ENCODE assay signal across 15 cellular contexts in the genomic region with DNA sequence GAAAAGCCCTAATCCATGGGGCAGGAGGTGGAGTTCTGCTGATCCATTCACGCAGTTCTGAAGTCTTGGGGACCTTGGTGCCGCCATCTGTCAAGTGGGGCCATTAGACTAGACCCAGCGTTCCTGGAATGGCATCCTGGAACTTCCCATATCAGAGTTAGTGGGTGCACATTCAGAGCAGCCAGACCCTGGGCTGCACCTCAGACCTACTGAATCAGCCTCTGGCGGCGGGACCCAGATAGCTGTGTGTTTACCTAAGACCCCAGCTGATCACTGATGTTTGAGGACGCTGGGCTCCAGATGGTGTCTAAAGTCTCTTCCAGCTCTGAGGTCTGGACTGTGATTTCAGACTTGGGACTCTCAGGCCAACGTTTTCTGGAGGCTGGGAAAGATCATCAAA. TPM values are rescaled to one million over a fixed set of nuclear protein-coding genes. Genes with fewer than 3 reads are reported as not detected.
DNase-seq lines count a peak whose midpoint lies in the region; ATAC-seq and TF ChIP-seq lines count a peak whose summit lies in the region.
"Had no signal": no experiment of that assay in that cellular context is flagged by ENCODE, and none has a peak within 500 bp of the region (broad histone marks: within the 10 kb centered on the region; RNA-seq: fewer than 3 reads in every experiment).

No MANE protein-coding gene starts in this region.

- H3K56ac ChIP-seq in IMR-90 (ENCODE audit: extremely low read depth, insufficient read depth, low read length): no peak overlapping the region

- H2AFZ ChIP-seq in IMR-90 (replicated peaks; ENCODE audit: low read length, poor library complexity): no peak overlapping the region

- no peak for TF ChIP-seq CTCF in IMR-90 (conservative IDR thresholded peaks at IDR 0.05; ENCODE audit: low read depth, low read length)
- no peak for TF ChIP-seq CTCF in liver (IDR thresholded peaks at IDR 0.05; ENCODE audit: low read depth, low read length, missing input control)
- no peak for TF ChIP-seq CTCF in nephron progenitor cell (IDR thresholded peaks at IDR 0.05)

- H3K4me1 Mint-ChIP-seq in stimulated activated memory B cell treated with anti-CD40 and anti-IgM and Interleukin-4, amounts not matched to agents 10 μg/mL and 1 μg/mL and 100 μg/mL, for 72 hours: peaks cover 29% of the 10 kb centered on the region
- H3K4me1 Mint-ChIP-seq in nephron progenitor cell: peaks cover 45% of the 10 kb centered on the region

- ATAC-seq in IMR-90 (ENCODE audit: low read depth): no peak
- ATAC-seq in stimulated activated memory B cell treated with anti-CD40 and anti-IgM and Interleukin-4, amounts not matched to agents 10 μg/mL and 1 μg/mL and 100 μg/mL, for 72 hours: no peak
- ATAC-seq in GM18870 (IDR thresholded peaks at IDR 0.05; ENCODE audit: unreplicated experiment): no peak

- TF ChIP-seq RAD21 in IMR-90 (IDR thresholded peaks at IDR 0.05; ENCODE audit: low read length) (no peak), liver (IDR thresholded peaks at IDR 0.05) (no peak)

- H3K27ac ChIP-seq in IMR-90 (ENCODE audit: insufficient read depth, low read length) (no peak overlapping the region), liver (ENCODE audit: low read depth in 1 of 2, low read length in 2 of 2) (no peak overlapping the region)
- H3K27ac ChIP-seq: C4-2B had no signal

- no peak overlapping the region for H2BK5ac ChIP-seq in IMR-90 (ENCODE audit: low read depth, low read length, poor library complexity, severe bottlenecking)

- H3K9me3 ChIP-seq in IMR-90 (ENCODE audit: control insufficient read depth, insufficient read depth, low read length): no peaks in the 10 kb centered on the region
- H3K9me3 ChIP-seq in liver (ENCODE audit: control insufficient read depth in 4 of 4, low read length in 3 of 4): no peaks in the 10 kb centered on the region
- H3K9me3 ChIP-seq: Caco-2 had no signal

- no peak for TF ChIP-seq POLR2A in IMR-90 (IDR thresholded peaks at IDR 0.05; ENCODE audit: low read depth, low read length)

- CTCF ChIA-PET in IMR-90 (lab: Yijun Ruan, JAX): no interaction called here

- POLR2A ChIA-PET in IMR-90 (lab: Charles Lee; ENCODE audit: unreplicated experiment): no interaction called here

- H2BK20ac ChIP-seq in IMR-90 (ENCODE audit: low read depth, low read length): no peak overlapping the region

- H3K79me1 ChIP-seq in IMR-90 (ENCODE audit: low read depth in 1 of 2, low read length in 2 of 2): no peaks in the 10 kb centered on the region

- WGBS in IMR-90 (ENCODE audit: extremely low coverage in 2 of 2, insufficient read length in 1 of 2), 2 experiments: 70% methylated on average over 2 of the region's 7 CpGs; no CpG with 5 or more reads in 1 of the 2 experiments
- 61% methylated on average over 7 of the region's 7 CpGs for WGBS in liver

- H4K20me1 ChIP-seq in IMR-90 (ENCODE audit: insufficient read depth, low read length): no peaks in the 10 kb centered on the region

- no peak overlapping the region for H2BK120ac ChIP-seq in IMR-90 (ENCODE audit: low read depth, low read length)

- H3K36me3 ChIP-seq in IMR-90 (ENCODE audit: control insufficient read depth, insufficient read depth, low read length) (peaks cover 18% of the 10 kb centered on the region; the same call in 1 of the 2 replicates), liver (ENCODE audit: control insufficient read depth in 4 of 4, insufficient read depth in 3 of 4, low read depth in 1 of 4, low read length in 3 of 4) (peaks cover 4 to 11% (median 8%) of the 10 kb centered on the region in 4 donors)

- H3K4me1 ChIP-seq in IMR-90 (ENCODE audit: control insufficient read depth, insufficient read depth, low read length) (no peaks in the 10 kb centered on the region), liver (ENCODE audit: control insufficient read depth in 4 of 4, insufficient read depth in 4 of 4, low read length in 3 of 4) (peaks cover 5 to 17% (median 10%) of the 10 kb centered on the region in 4 donors)
- H3K4me1 ChIP-seq: Caco-2 had no signal

- in situ Hi-C loops in IMR-90 (cut with MboI; ENCODE audit: low sequenced_read_pairs): no loop called here

- no peak overlapping the region; the same call in 1 of the 2 replicates for H3K23ac ChIP-seq in IMR-90 (ENCODE audit: low read depth, low read length)

- dilution Hi-C loops in IMR-90 (cut with HindIII; ENCODE audit: low sequenced_read_pairs, unreplicated experiment): no loop called here

- BruUV-seq in IMR-90 (replicated peaks; lab: Mats Ljungman, UMichigan): no TSS peak

- no peak overlapping the region for H3K4me3 Mint-ChIP-seq in stimulated activated memory B cell treated with anti-CD40 and anti-IgM and Interleukin-4, amounts not matched to agents 10 μg/mL and 1 μg/mL and 100 μg/mL, for 72 hours
- no peak overlapping the region for H3K4me3 Mint-ChIP-seq in nephron progenitor cell
- H3K4me3 Mint-ChIP-seq: B cell; CD4-positive, alpha-beta T cell; H9 had no signal

- DNase-seq in NCI-H82 (lab: John Stamatoyannopoulos, UW) (peak; percentile 64), NCI-H82 treated with DMSO at 0.1 percent for 48 hours (lab: John Stamatoyannopoulos, UW; ENCODE audit: unreplicated experiment) (no peak), IMR-90 (no peak), activated gamma-delta T cell treated with Interleukin-2 at 50 U/mL for 16 hours (no peak), nephron progenitor cell (no peak)
- DNase-seq: Caco-2; CD4-positive, alpha-beta T cell; DMS79 treated with DMSO at 0.1 percent for 48 hours; GF-D8; H9 had no signal

- H3K14ac ChIP-seq in IMR-90 (replicated peaks; ENCODE audit: low read depth, low read length): no peak overlapping the region

- no peak overlapping the region for H3K4me3 ChIP-seq in IMR-90 (ENCODE audit: insufficient read depth, low read depth, low read length)
- H3K4me3 ChIP-seq in liver (ENCODE audit: low read depth in 1 of 3, low read length in 3 of 3): no peak overlapping the region

- H4K91ac ChIP-seq in IMR-90 (ENCODE audit: insufficient read depth, low read depth, low read length): no peak overlapping the region

- no peak overlapping the region for H4K5ac ChIP-seq in IMR-90 (ENCODE audit: low read depth, low read length)

- H3K9me3 Mint-ChIP-seq in stimulated activated memory B cell treated with anti-CD40 and anti-IgM and Interleukin-4, amounts not matched to agents 10 μg/mL and 1 μg/mL and 100 μg/mL, for 72 hours: no peaks in the 10 kb centered on the region
- no peaks in the 10 kb centered on the region for H3K9me3 Mint-ChIP-seq in nephron progenitor cell
- H3K9me3 Mint-ChIP-seq: CD4-positive, alpha-beta T cell; H9 had no signal

- peak overlapping the region; percentile 46 for H3K27ac Mint-ChIP-seq in stimulated activated memory B cell treated with anti-CD40 and anti-IgM and Interleukin-4, amounts not matched to agents 10 μg/mL and 1 μg/mL and 100 μg/mL, for 72 hours
- H3K27ac Mint-ChIP-seq in nephron progenitor cell: no peak overlapping the region
- H3K27ac Mint-ChIP-seq: B cell; CD4-positive, alpha-beta T cell; H9 had no signal

- H3K9me1 ChIP-seq in IMR-90 (ENCODE audit: insufficient read depth, low read length): no peaks in the 10 kb centered on the region

- peak overlapping the region; percentile 52 for H2AK9ac ChIP-seq in IMR-90 (replicated peaks; ENCODE audit: low read depth, low read length, poor library complexity)

- H4K8ac ChIP-seq in IMR-90 (ENCODE audit: low read depth in 2 of 2, low read length in 2 of 2): no peak overlapping the region

- intact Hi-C loops in IMR-90 (cut with micrococcal nuclease): no loop called here

- no peak overlapping the region for H3K18ac ChIP-seq in IMR-90 (ENCODE audit: low read depth, low read length)

- H3K27me3 ChIP-seq in IMR-90 (ENCODE audit: control insufficient read depth, insufficient read depth, low read length) (no peaks in the 10 kb centered on the region; the same call in 1 of the 2 replicates), liver (ENCODE audit: control insufficient read depth in 4 of 4, insufficient read depth in 4 of 4, low read length in 3 of 4) (no peaks in the 10 kb centered on the region)

- no peak overlapping the region for H3K4me2 ChIP-seq in IMR-90 (ENCODE audit: low read depth, low read length)

- peaks cover 30% of the 10 kb centered on the region for H3K36me3 Mint-ChIP-seq in stimulated activated memory B cell treated with anti-CD40 and anti-IgM and Interleukin-4, amounts not matched to agents 10 μg/mL and 1 μg/mL and 100 μg/mL, for 72 hours
- H3K36me3 Mint-ChIP-seq in nephron progenitor cell (ENCODE audit: low read depth): peaks cover 13% of the 10 kb centered on the region

- no peak overlapping the region for H3K4ac ChIP-seq in IMR-90 (ENCODE audit: low read depth, low read length)

- H3K9ac ChIP-seq in IMR-90 (ENCODE audit: low read depth, low read length) (no peak overlapping the region), liver (ENCODE audit: low read depth in 1 of 2, low read length in 2 of 2) (no peak overlapping the region)

- peaks cover 25% of the 10 kb centered on the region for H3K27me3 Mint-ChIP-seq in stimulated activated memory B cell treated with anti-CD40 and anti-IgM and Interleukin-4, amounts not matched to agents 10 μg/mL and 1 μg/mL and 100 μg/mL, for 72 hours
- H3K27me3 Mint-ChIP-seq in nephron progenitor cell (ENCODE audit: low read depth, poor library complexity): peaks cover 10% of the 10 kb centered on the region
- H3K27me3 Mint-ChIP-seq: CD4-positive, alpha-beta T cell had no signal

- no peak overlapping the region for H2AK5ac ChIP-seq in IMR-90 (ENCODE audit: low read depth, low read length)

- H2BK15ac ChIP-seq in IMR-90 (ENCODE audit: low read depth, low read length): no peak overlapping the region

TF ChIP-seq in IMR-90, 13 proteins besides CTCF, POLR2A, EP300 and RAD21 (continues in another document):
- no peak for TF ChIP-seq RFX5 (IDR thresholded peaks at IDR 0.05; ENCODE audit: low read depth, low read length)

TF ChIP-seq in liver, 16 proteins besides CTCF, POLR2A, EP300 and RAD21:
- TF ChIP-seq HNF4A (conservative IDR thresholded peaks at IDR 0.05): peak; percentile 7 to 14
- no peak for TF ChIP-seq FOXA1 (IDR thresholded peaks at IDR 0.05)

RNA-seq across cellular contexts. Expression of a gene that starts 12.8 kb away (rescaled TPM):
- total RNA-seq in IMR-90 (2012; rRNA removed) (65.1 and 85.5 TPM in 2 replicates), liver (10 to 100 TPM; 33.7 to 35.2 TPM)
- polyA plus RNA-seq in IMR-90 (2012; rRNA removed) (81.2 and 87.2 TPM in 2 replicates), liver (10 to 100 TPM; 42.5 to 61.6 TPM)
- 17.6 and 33.7 TPM in 2 replicates for polyA plus RNA-seq in IMR-90 (2012; cell fraction: cytosol; rRNA removed)
- 20.6 and 93.1 TPM in 2 replicates for polyA plus RNA-seq in IMR-90 (2012; cell fraction: nucleus; rRNA removed; ENCODE audit: low replicate concordance)

RNA-seq across cellular contexts. Expression of a gene that starts 46.4 kb away (rescaled TPM):
- total RNA-seq in IMR-90 (2012; rRNA removed) (4.7 and 5.0 TPM in 2 replicates), liver (10 to 100 TPM in 1 of 2 donors, 1 to 10 TPM in 1; 2.9 to 15.1 TPM)
- polyA plus RNA-seq in IMR-90 (2012; rRNA removed) (6.6 and 7.2 TPM in 2 replicates), liver (10 to 100 TPM in 1 of 2 donors, 1 to 10 TPM in 1; 5.0 to 12.8 TPM)
- polyA plus RNA-seq in IMR-90 (2012; cell fraction: cytosol; rRNA removed): 7.0 and 12.9 TPM in 2 replicates
- polyA plus RNA-seq in IMR-90 (2012; cell fraction: nucleus; rRNA removed; ENCODE audit: low replicate concordance): 10.8 and 25.4 TPM in 2 replicates
